Comparison of ENCODE assay signal across 28 cellular contexts in the genomic region with DNA sequence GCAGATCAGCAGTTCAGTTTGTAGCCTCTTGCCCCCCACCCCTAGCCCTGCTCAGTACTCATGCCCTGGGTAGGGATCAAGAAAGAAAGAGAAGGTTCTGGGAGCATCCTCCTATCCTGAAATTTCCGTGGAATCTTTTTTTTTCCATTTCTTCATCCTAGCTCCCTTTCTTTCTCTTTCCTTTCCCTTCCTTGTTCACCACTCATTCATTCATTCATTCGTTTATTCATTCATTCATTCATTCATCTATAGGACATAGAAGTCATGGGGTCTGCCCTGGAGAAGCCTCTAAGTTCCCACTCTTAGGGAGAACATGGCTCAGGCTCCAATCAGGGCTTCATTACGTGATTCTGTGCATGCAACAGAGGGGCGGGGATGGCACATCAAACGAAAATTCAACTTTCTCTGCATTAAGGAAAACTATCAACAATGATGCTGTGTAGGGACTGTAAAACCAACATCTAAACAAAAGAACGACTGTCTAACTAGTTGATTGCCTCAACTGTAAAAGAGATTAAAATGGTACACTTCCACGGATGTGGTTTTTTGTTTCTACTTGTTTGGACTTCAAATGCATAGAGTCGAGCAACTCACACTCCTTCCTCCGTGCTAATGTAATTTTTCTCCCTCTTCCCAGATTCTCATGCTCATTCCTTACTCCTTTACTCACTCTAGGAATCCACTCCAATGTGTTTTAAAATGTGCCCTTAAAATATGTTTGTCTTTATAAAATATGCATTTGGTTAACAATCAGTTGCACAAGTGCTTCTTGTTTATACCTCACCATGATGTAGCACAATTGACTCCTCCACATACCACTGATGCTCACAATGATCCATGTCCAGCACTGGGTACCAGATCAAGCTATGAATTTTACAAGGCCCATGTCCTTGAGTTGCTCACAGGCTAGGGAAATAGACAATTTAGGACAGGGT.
DNase-seq lines count a peak whose midpoint lies in the region; ATAC-seq and TF ChIP-seq lines count a peak whose summit lies in the region.
"Had no signal": no experiment of that assay in that cellular context is flagged by ENCODE, and none has a peak within 500 bp of the region (broad histone marks: within the 10 kb centered on the region; RNA-seq: fewer than 3 reads in every experiment).

No MANE protein-coding gene starts in this region.

- H3K4ac ChIP-seq in trophoblast cell (ENCODE audit: low read depth, low read length), result peak overlapping the region; percentile 34

- H3K27me3 ChIP-seq in trophoblast cell (ENCODE audit: insufficient read depth, low read length), result no peaks in the 10 kb centered on the region
- H3K27me3 ChIP-seq: ascending aorta, right atrium auricular region had no signal

- no peaks in the 10 kb centered on the region for H3K79me2 ChIP-seq in trophoblast cell (ENCODE audit: control insufficient read depth, insufficient read depth, low read length, poor library complexity)
- H3K79me2 ChIP-seq: parathyroid adenoma had no signal

- peak; percentile 9 for DNase-seq in activated CD8-positive, alpha-beta memory T cell treated with anti-CD3 and anti-CD28 coated beads for 24 hours
- no peak for DNase-seq in activated CD8-positive, alpha-beta memory T cell treated with anti-CD3 and anti-CD28 coated beads, Interleukin-2, amount 50 U/mL, for 48 hours
- DNase-seq in fibroblast of peridontal ligament (ENCODE audit: extremely low read depth) (peak; percentile 67), trophoblast cell (no peak), coronary artery (ENCODE audit: low spot score) (no peak)
- DNase-seq: 8988T; activated effector memory CD4-positive, alpha-beta T cell treated with anti-CD3 and anti-CD28 coated beads, Interleukin-2, amount 50 U/mL, for 16 hours; activated naive CD8-positive, alpha-beta T cell treated with anti-CD3 and anti-CD28 coated beads, Interleukin-2, amount 10 ng/mL, durations not matched to agents 7 days and 5 days; CD4-positive, alpha-beta memory T cell; H7; hypothalamus; immature natural killer cell; left cardiac atrium; NCI-H1930; NCI-H526 treated with DMSO at 0.1 percent for 48 hours; NK-92 treated with Interleukin-12 subunit alpha and Interleukin-12 subunit beta, amount 100 ng/mL, for 24 hours; spleen; stimulated activated CD4-positive, alpha-beta T cell treated with anti-CD3 and anti-CD28 coated beads, Interleukin-2, amount 100 ng/mL, for 24 hours; stimulated activated naive CD8-positive, alpha-beta T cell treated with anti-CD3 and anti-CD28 coated beads, Interleukin-15, Interleukin-2, amounts not matched to agents 100 U/mL and 50 U/mL, for 24 hours had no signal

- H3K9me3 ChIP-seq in trophoblast cell (ENCODE audit: insufficient read depth, low read depth, low read length), result no peaks in the 10 kb centered on the region
- H3K9me3 ChIP-seq: ascending aorta, gastroesophageal sphincter, right atrium auricular region, SK-N-SH, spleen had no signal

- peak overlapping the region; percentile 54 for H2AK5ac ChIP-seq in trophoblast cell (ENCODE audit: low read length)

- H4K12ac ChIP-seq in trophoblast cell (ENCODE audit: low read depth, low read length), result no peak overlapping the region

- H3K79me1 ChIP-seq in trophoblast cell (ENCODE audit: low read length), result peaks cover 18% of the 10 kb centered on the region

- no peak overlapping the region for H3K23ac ChIP-seq in trophoblast cell (ENCODE audit: low read length)

- H4K91ac ChIP-seq in trophoblast cell (ENCODE audit: low read depth, low read length), result peak overlapping the region; percentile 93

- H3K4me3 ChIP-seq in WI38 (ENCODE audit: low read depth, low read length), result 0 out of 2 replicates have a peak overlapping the region, but pooled peaks have one; percentile 9
- no peak overlapping the region for H3K4me3 ChIP-seq in trophoblast cell (ENCODE audit: low read depth, low read length)
- no peak overlapping the region for H3K4me3 ChIP-seq in coronary artery
- H3K4me3 ChIP-seq: ascending aorta, gastroesophageal sphincter, lung, right atrium auricular region, spleen had no signal

- TF ChIP-seq CTCF in WI38 (IDR thresholded peaks at IDR 0.05; ENCODE audit: low read depth, low read length) (no peak), coronary artery (IDR thresholded peaks at IDR 0.05) (no peak)

- H2BK5ac ChIP-seq in trophoblast cell (ENCODE audit: low read depth, low read length, poor library complexity), result peak overlapping the region; percentile 18

- H3K18ac ChIP-seq in trophoblast cell (ENCODE audit: low read length), result peak overlapping the region; percentile 73

- no peak overlapping the region for H2AFZ ChIP-seq in trophoblast cell (ENCODE audit: insufficient read depth, low read length, poor library complexity)

- H3K27ac ChIP-seq in trophoblast cell (ENCODE audit: low read depth, low read length), result peak overlapping the region; percentile 79
- no peak overlapping the region for H3K27ac ChIP-seq in coronary artery
- H3K27ac ChIP-seq: ascending aorta, gastroesophageal sphincter, parathyroid adenoma, right atrium auricular region, spleen had no signal

- peaks cover 15 to 16% of the 10 kb centered on the region in 2 experiments for H3K4me1 ChIP-seq in trophoblast cell (ENCODE audit: control insufficient read depth in 1 of 2, insufficient read depth in 2 of 2, low read length in 2 of 2)
- H3K4me1 ChIP-seq: ascending aorta, right atrium auricular region had no signal

- no peak overlapping the region for H3K9ac ChIP-seq in trophoblast cell (ENCODE audit: low read length)
- H3K9ac ChIP-seq: parathyroid adenoma, SK-N-SH had no signal

- H3K36me3 ChIP-seq in trophoblast cell (ENCODE audit: control insufficient read depth in 1 of 2, insufficient read depth in 2 of 2, low read length in 2 of 2), result no peaks in the 10 kb centered on the region
- H3K36me3 ChIP-seq: ascending aorta, gastroesophageal sphincter, right atrium auricular region, spleen had no signal

- ATAC-seq in GM18867 (IDR thresholded peaks at IDR 0.05; ENCODE audit: unreplicated experiment) (no peak), HG02970 (IDR thresholded peaks at IDR 0.05; ENCODE audit: low FRiP score, unreplicated experiment) (no peak)
- ATAC-seq: gastroesophageal sphincter; stimulated activated naive CD8-positive, alpha-beta T cell treated with anti-CD3 and anti-CD28 coated beads, Interleukin-15, Interleukin-2, amounts not matched to agents 100 U/mL and 50 U/mL, for 24 hours had no signal

- no peak overlapping the region for H4K8ac ChIP-seq in trophoblast cell (ENCODE audit: low read depth, low read length)

- peak overlapping the region; percentile 72 for H2BK120ac ChIP-seq in trophoblast cell (ENCODE audit: insufficient read depth, low read length, poor library complexity)

- H2BK12ac ChIP-seq in trophoblast cell (ENCODE audit: low read length), result peak overlapping the region; percentile 69

- no peak overlapping the region for H3K4me2 ChIP-seq in trophoblast cell (ENCODE audit: low read length)
- H3K4me2 ChIP-seq: SK-N-SH had no signal

- no CpG with 5 or more reads among the region's 9 CpGs for WGBS in trophoblast cell (ENCODE audit: extremely low coverage, insufficient coverage, insufficient read length)

- peak overlapping the region; percentile 57 for H3K14ac ChIP-seq in trophoblast cell (ENCODE audit: low read length)

Comparison
In these comparisons a context has a peak if more than half of its experiments do, and no peak if none do; other contexts are left out.
1. DNase-seq: peak in activated CD8-positive, alpha-beta memory T cell treated with anti-CD3 and anti-CD28 coated beads for 24 hours (single experiment) and fibroblast of peridontal ligament (single experiment); none in activated CD8-positive, alpha-beta memory T cell treated with anti-CD3 and anti-CD28 coated beads, Interleukin-2, amount 50 U/mL, for 48 hours (single experiment), trophoblast cell (0 of 2) and coronary artery (single experiment).